In the genomic region with DNA sequence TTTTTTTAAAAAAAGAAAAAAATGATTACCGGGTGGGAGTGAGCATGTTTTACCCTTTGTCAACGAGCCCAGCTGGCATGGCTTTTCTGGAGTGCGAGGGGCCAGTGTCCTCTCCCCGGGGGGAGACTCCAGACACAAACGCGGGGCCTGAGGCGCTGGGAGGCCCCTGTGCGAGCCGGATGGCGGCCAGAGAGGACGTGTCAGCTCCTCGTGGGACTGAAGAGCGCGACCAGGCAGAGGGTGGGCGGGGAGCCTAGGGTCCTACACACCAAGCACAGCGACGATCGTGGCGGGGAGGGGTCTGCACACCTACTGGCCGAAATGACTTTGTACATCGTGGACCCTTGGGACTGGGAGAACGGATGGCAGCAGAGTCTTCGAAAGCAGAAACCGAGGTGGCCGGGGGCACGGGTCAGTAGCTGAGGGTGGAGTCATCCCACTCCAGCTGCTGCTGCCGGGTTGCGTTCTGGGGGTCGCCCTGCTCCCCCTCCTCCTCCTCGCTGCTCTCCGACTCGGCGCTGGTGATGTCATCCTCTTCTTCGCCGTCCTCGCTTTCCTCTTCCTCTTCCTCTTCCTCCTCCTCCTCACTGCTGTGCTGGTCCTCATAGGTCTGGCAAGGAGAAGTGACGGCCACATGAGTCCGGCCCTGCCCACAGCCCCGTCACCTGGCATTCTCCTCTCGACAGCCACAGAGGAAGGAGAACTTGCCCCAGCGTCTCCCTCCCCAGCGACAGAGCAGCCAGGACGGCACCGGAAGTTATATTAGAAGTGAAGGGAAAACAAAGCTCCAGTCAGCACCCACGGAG, we compare ENCODE assay signal across 12 cellular contexts.
DNase-seq lines count a peak whose midpoint lies in the region; ATAC-seq, FAIRE-seq and TF ChIP-seq lines count a peak whose summit lies in the region.
"Had no signal": no experiment of that assay in that cellular context is flagged by ENCODE, and none has a peak within 500 bp of the region (broad histone marks: within the 10 kb centered on the region; RNA-seq: fewer than 3 reads in every experiment).

No MANE protein-coding gene starts in this region.

- H3K36me3 ChIP-seq in kidney (ENCODE audit: control insufficient read depth in 1 of 2, insufficient read depth in 2 of 2, low read length in 2 of 2), result peaks cover 27 to 59% of the 10 kb centered on the region in 2 donors

- no peaks in the 10 kb centered on the region for H3K9me3 ChIP-seq in kidney (ENCODE audit: control insufficient read depth in 1 of 2, low read length in 2 of 2)

- H3K27ac ChIP-seq in kidney (ENCODE audit: low read depth in 2 of 2, low read length in 2 of 2), result no peak overlapping the region
- peak overlapping the region; percentile 63 for H3K27ac ChIP-seq in temporal lobe (ENCODE audit: low read depth, low read length)

- TF ChIP-seq CTCF in activated CD8-positive, alpha-beta T cell treated with anti-CD3 and anti-CD28 coated beads for 36 hours (IDR thresholded peaks at IDR 0.05), result no peak
- TF ChIP-seq CTCF in kidney (IDR thresholded peaks at IDR 0.05; ENCODE audit: borderline replicate concordance, extremely low read depth, insufficient read depth), result no peak

- no peaks in the 10 kb centered on the region for H3K27me3 Mint-ChIP-seq in activated CD8-positive, alpha-beta memory T cell treated with anti-CD3 and anti-CD28 coated beads, Interleukin-2, amount 10 ng/mL, durations not matched to agents 7 days and 5 days
- H3K27me3 Mint-ChIP-seq in activated CD8-positive, alpha-beta T cell treated with anti-CD3 and anti-CD28 coated beads for 36 hours, result no peaks in the 10 kb centered on the region
- H3K27me3 Mint-ChIP-seq: type B pancreatic cell had no signal

- CTCF ChIA-PET in activated CD8-positive, alpha-beta memory T cell treated with anti-CD3 and anti-CD28 coated beads, Interleukin-2, amount 10 ng/mL, durations not matched to agents 7 days and 5 days (lab: Charles Lee), result interaction anchor here (0.7 to 8.2 kb wide), 3 partner anchors 10 to 102 kb away, joined by 4 to 85 read pairs (median 21); no protein-coding TSS in a partner anchor
- CTCF ChIA-PET in activated CD8-positive, alpha-beta T cell treated with anti-CD3 and anti-CD28 coated beads for 36 hours (lab: Charles Lee), result interaction anchor here (0.9 to 1.7 kb wide), 6 partner anchors 10 to 114 kb away, joined by 3 to 6 read pairs (median 4); no protein-coding TSS in a partner anchor

- no peak for ATAC-seq in activated CD8-positive, alpha-beta memory T cell treated with anti-CD3 and anti-CD28 coated beads, Interleukin-2, amount 10 ng/mL, durations not matched to agents 7 days and 5 days
- no peak for ATAC-seq in activated CD8-positive, alpha-beta T cell treated with anti-CD3 and anti-CD28 coated beads for 36 hours
- ATAC-seq in HG03520 (IDR thresholded peaks at IDR 0.05; ENCODE audit: unreplicated experiment), result no peak
- ATAC-seq in HG02970 (IDR thresholded peaks at IDR 0.05; ENCODE audit: low FRiP score, unreplicated experiment), result no peak

- H3K9ac ChIP-seq in kidney (ENCODE audit: low read length in 2 of 2), result no peak overlapping the region

- intact Hi-C loops in activated CD8-positive, alpha-beta T cell treated with anti-CD3 and anti-CD28 coated beads for 36 hours (cut with micrococcal nuclease), result no loop called here
- intact Hi-C loops in kidney (cut with DNase I), result no loop called here

- H3K4me1 ChIP-seq in kidney (ENCODE audit: control insufficient read depth in 1 of 2, insufficient read depth in 1 of 2, low read depth in 1 of 2, low read length in 2 of 2), result no peaks in the 10 kb centered on the region

- H3K27ac Mint-ChIP-seq in activated CD8-positive, alpha-beta memory T cell treated with anti-CD3 and anti-CD28 coated beads, Interleukin-2, amount 10 ng/mL, durations not matched to agents 7 days and 5 days, result peak overlapping the region; percentile 66
- peak overlapping the region; percentile 79 for H3K27ac Mint-ChIP-seq in activated CD8-positive, alpha-beta T cell treated with anti-CD3 and anti-CD28 coated beads for 36 hours
- H3K27ac Mint-ChIP-seq: type B pancreatic cell had no signal

- H3K4me3 ChIP-seq in kidney (ENCODE audit: low read length in 2 of 2), result no peak overlapping the region

- POLR2A ChIA-PET in activated CD8-positive, alpha-beta T cell treated with anti-CD3 and anti-CD28 coated beads for 36 hours (lab: Charles Lee), result interaction anchor here (1.1 to 2.8 kb wide), 4 partner anchors 10 to 104 kb away, joined by 3 to 14 read pairs (median 8); no protein-coding TSS in a partner anchor

- no peak overlapping the region for H3K4me3 Mint-ChIP-seq in activated CD8-positive, alpha-beta memory T cell treated with anti-CD3 and anti-CD28 coated beads, Interleukin-2, amount 10 ng/mL, durations not matched to agents 7 days and 5 days
- peak overlapping the region; percentile 30 for H3K4me3 Mint-ChIP-seq in activated CD8-positive, alpha-beta T cell treated with anti-CD3 and anti-CD28 coated beads for 36 hours
- H3K4me3 Mint-ChIP-seq: type B pancreatic cell had no signal

- peaks cover 64% of the 10 kb centered on the region for H3K4me1 Mint-ChIP-seq in activated CD8-positive, alpha-beta memory T cell treated with anti-CD3 and anti-CD28 coated beads, Interleukin-2, amount 10 ng/mL, durations not matched to agents 7 days and 5 days
- peaks cover 55% of the 10 kb centered on the region for H3K4me1 Mint-ChIP-seq in activated CD8-positive, alpha-beta T cell treated with anti-CD3 and anti-CD28 coated beads for 36 hours (ENCODE audit: low read depth)

- H3K36me3 Mint-ChIP-seq in activated CD8-positive, alpha-beta memory T cell treated with anti-CD3 and anti-CD28 coated beads, Interleukin-2, amount 10 ng/mL, durations not matched to agents 7 days and 5 days, result peaks cover 62% of the 10 kb centered on the region
- H3K36me3 Mint-ChIP-seq in activated CD8-positive, alpha-beta T cell treated with anti-CD3 and anti-CD28 coated beads for 36 hours (ENCODE audit: low read depth), result peaks cover 75% of the 10 kb centered on the region

- FAIRE-seq in kidney (lab: Jason Lieb, UNC), result no peak
- FAIRE-seq: frontal cortex had no signal

- DNase-seq in activated CD8-positive, alpha-beta memory T cell treated with anti-CD3 and anti-CD28 coated beads, Interleukin-2, amount 10 ng/mL, durations not matched to agents 7 days and 5 days, result no peak
- no peak for DNase-seq in activated CD8-positive, alpha-beta memory T cell treated with anti-CD3 and anti-CD28 coated beads, Interleukin-2, amount 50 U/mL, for 4 hours
- peak; percentile 36 for DNase-seq in activated CD8-positive, alpha-beta T cell treated with anti-CD3 and anti-CD28 coated beads for 36 hours
- peak; percentile 68 for DNase-seq in kidney
- DNase-seq in SHP77 (lab: John Stamatoyannopoulos, UW), result no peak
- DNase-seq: OCI-M1; stimulated activated CD4-positive, alpha-beta T cell treated with anti-CD3 and anti-CD28 coated beads, Interleukin-4, amount 100 ng/mL, for 1 hour had no signal

- no peaks in the 10 kb centered on the region for H3K9me3 Mint-ChIP-seq in activated CD8-positive, alpha-beta memory T cell treated with anti-CD3 and anti-CD28 coated beads, Interleukin-2, amount 10 ng/mL, durations not matched to agents 7 days and 5 days (ENCODE audit: low read depth)
- H3K9me3 Mint-ChIP-seq in activated CD8-positive, alpha-beta T cell treated with anti-CD3 and anti-CD28 coated beads for 36 hours, result no peaks in the 10 kb centered on the region
- H3K9me3 Mint-ChIP-seq: type B pancreatic cell had no signal

Comparison
In these comparisons a context has a peak if more than half of its experiments do, and no peak if none do; other contexts are left out.
1. DNase-seq: peak in activated CD8-positive, alpha-beta T cell treated with anti-CD3 and anti-CD28 coated beads for 36 hours (single experiment) and kidney (single experiment); none in activated CD8-positive, alpha-beta memory T cell treated with anti-CD3 and anti-CD28 coated beads, Interleukin-2, amount 10 ng/mL, durations not matched to agents 7 days and 5 days (single experiment), activated CD8-positive, alpha-beta memory T cell treated with anti-CD3 and anti-CD28 coated beads, Interleukin-2, amount 50 U/mL, for 4 hours (single experiment) and SHP77 (0 of 2).